Comparison of ENCODE assay signal across 16 cellular contexts in genomic region chr22:40727607-40728325, GRCh38. TPM values are rescaled to one million over a fixed set of nuclear protein-coding genes. Genes with fewer than 3 reads are reported as not detected.
DNase-seq lines count a peak whose midpoint lies in the region; ATAC-seq, FAIRE-seq and TF ChIP-seq lines count a peak whose summit lies in the region.
"Had no signal": no experiment of that assay in that cellular context is flagged by ENCODE, and none has a peak within 500 bp of the region (broad histone marks: within the 10 kb centered on the region; RNA-seq: fewer than 3 reads in every experiment).

No MANE protein-coding gene starts in this region.

- H3K36me3 Mint-ChIP-seq in activated naive CD4-positive, alpha-beta T cell treated with anti-CD3 and anti-CD28 coated beads for 36 hours (ENCODE audit: low read depth), result peaks cover 4% of the 10 kb centered on the region
- H3K36me3 Mint-ChIP-seq in activated B cell treated with CpG ODN at 0.5 μM for 24 hours (ENCODE audit: low read depth), result no peaks in the 10 kb centered on the region

- intact Hi-C loops in activated naive CD4-positive, alpha-beta T cell treated with anti-CD3 and anti-CD28 coated beads for 36 hours (cut with micrococcal nuclease), result loop anchor here (1.0 to 5.0 kb wide), 5 partner anchors 16 to 90 kb away; partner anchors contain the start of gene SLC25A17
- intact Hi-C loops in activated B cell treated with CpG ODN at 0.5 μM for 24 hours (cut with micrococcal nuclease) (no loop called here), heart left ventricle (cut with DNase I) (no loop called here)

- no peak for TF ChIP-seq CTCF in activated B cell treated with CpG ODN at 0.5 μM for 24 hours (IDR thresholded peaks at IDR 0.05)
- no peak for TF ChIP-seq CTCF in heart left ventricle (IDR thresholded peaks at IDR 0.05)
- TF ChIP-seq CTCF in right atrium auricular region (IDR thresholded peaks at IDR 0.05), result no peak

- H3K4me3 ChIP-seq in heart left ventricle, result no peak overlapping the region
- H3K4me3 ChIP-seq in right atrium auricular region, result no peak overlapping the region
- H3K4me3 ChIP-seq: dorsolateral prefrontal cortex had no signal

- POLR2A ChIA-PET in activated B cell treated with CpG ODN at 0.5 μM for 24 hours (lab: Charles Lee), result interaction anchor here (0.7 kb wide), 1 partner anchor 264 kb away, joined by 4 read pairs; no protein-coding TSS in a partner anchor

- no peaks in the 10 kb centered on the region for H3K27me3 ChIP-seq in heart left ventricle
- no peaks in the 10 kb centered on the region for H3K27me3 ChIP-seq in right atrium auricular region
- H3K27me3 ChIP-seq: dorsolateral prefrontal cortex had no signal

- CTCF ChIA-PET in activated naive CD4-positive, alpha-beta T cell treated with anti-CD3 and anti-CD28 coated beads for 36 hours (lab: Charles Lee), result interaction anchor here (0.6 to 1.5 kb wide), 3 partner anchors 17 to 45 kb away, joined by 4 to 5 read pairs (median 5); no protein-coding TSS in a partner anchor
- CTCF ChIA-PET in activated B cell treated with CpG ODN at 0.5 μM for 24 hours (lab: Charles Lee), result interaction anchor here (1.1 kb wide), 1 partner anchor 45 kb away, joined by 3 read pairs; no protein-coding TSS in a partner anchor

- TF ChIP-seq POLR2A in heart left ventricle (IDR thresholded peaks at IDR 0.05), result no peak

- no peak for DNase-seq in activated naive CD4-positive, alpha-beta T cell treated with anti-CD3 and anti-CD28 coated beads for 36 hours
- no peak for DNase-seq in activated naive CD4-positive, alpha-beta T cell treated with anti-CD3 and anti-CD28 coated beads, Interleukin-2, amount 50 U/mL, for 16 hours
- DNase-seq in activated B cell treated with CpG ODN at 0.5 μM for 24 hours (no peak), urothelium cell line (ENCODE audit: low spot score) (no peak), heart left ventricle (no peak), right atrium auricular region (ENCODE audit: low spot score) (no peak)
- DNase-seq: AML-193, amniotic stem cell, dorsolateral prefrontal cortex, GDM1, NCI-H524 treated with DMSO at 0.1 percent for 48 hours, SHP77 had no signal

- H3K4me3 Mint-ChIP-seq in activated naive CD4-positive, alpha-beta T cell treated with anti-CD3 and anti-CD28 coated beads for 36 hours, result peak overlapping the region; percentile 69
- H3K4me3 Mint-ChIP-seq in activated B cell treated with CpG ODN at 0.5 μM for 24 hours, result peak overlapping the region; percentile 16

- peaks cover 44% of the 10 kb centered on the region for H3K4me1 Mint-ChIP-seq in activated naive CD4-positive, alpha-beta T cell treated with anti-CD3 and anti-CD28 coated beads for 36 hours (ENCODE audit: low read depth)
- peaks cover 35% of the 10 kb centered on the region for H3K4me1 Mint-ChIP-seq in activated B cell treated with CpG ODN at 0.5 μM for 24 hours

- H3K36me3 ChIP-seq in heart left ventricle (no peaks in the 10 kb centered on the region), right atrium auricular region (no peaks in the 10 kb centered on the region)
- H3K36me3 ChIP-seq: neutrophil had no signal

- ATAC-seq in activated B cell treated with CpG ODN at 0.5 μM for 24 hours (ENCODE audit: low read depth), result no peak
- ATAC-seq in heart left ventricle, result no peak
- no peak for ATAC-seq in GM18858 (IDR thresholded peaks at IDR 0.05; ENCODE audit: unreplicated experiment)

- H3K9me3 ChIP-seq in heart left ventricle (no peaks in the 10 kb centered on the region), right atrium auricular region (no peaks in the 10 kb centered on the region)
- H3K9me3 ChIP-seq: neutrophil had no signal

- H3K27ac ChIP-seq in heart left ventricle, result no peak overlapping the region
- H3K27ac ChIP-seq in right atrium auricular region, result no peak overlapping the region
- H3K27ac ChIP-seq: dorsolateral prefrontal cortex, neutrophil had no signal

- peak overlapping the region; percentile 82 for H3K27ac Mint-ChIP-seq in activated naive CD4-positive, alpha-beta T cell treated with anti-CD3 and anti-CD28 coated beads for 36 hours
- no peak overlapping the region for H3K27ac Mint-ChIP-seq in activated B cell treated with CpG ODN at 0.5 μM for 24 hours

- FAIRE-seq in islet of Langerhans (lab: Jason Lieb, UNC) (peak; percentile 89), urothelium cell line (lab: Jason Lieb, UNC) (peak; percentile 5)
- FAIRE-seq: frontal cortex had no signal

- peaks cover 0 to 9% (median 0%) of the 10 kb centered on the region in 12 donors for H3K4me1 ChIP-seq in heart left ventricle
- peaks cover 0 to 4% of the 10 kb centered on the region in 2 donors for H3K4me1 ChIP-seq in right atrium auricular region

- no peaks in the 10 kb centered on the region for H3K9me3 Mint-ChIP-seq in activated naive CD4-positive, alpha-beta T cell treated with anti-CD3 and anti-CD28 coated beads for 36 hours
- H3K9me3 Mint-ChIP-seq in activated B cell treated with CpG ODN at 0.5 μM for 24 hours, result no peaks in the 10 kb centered on the region

- WGBS in heart left ventricle, 4 donors, result 93 to 95% (median 94%) methylated on average over 7 of the region's 7 CpGs

- H3K27me3 Mint-ChIP-seq in activated naive CD4-positive, alpha-beta T cell treated with anti-CD3 and anti-CD28 coated beads for 36 hours (ENCODE audit: low read depth), result no peaks in the 10 kb centered on the region
- H3K27me3 Mint-ChIP-seq in activated B cell treated with CpG ODN at 0.5 μM for 24 hours, result peaks cover 4% of the 10 kb centered on the region

RNA-seq across cellular contexts. Expression of gene MCHR1, which starts 48.5 kb away (rescaled TPM):
- not detected for total RNA-seq in activated naive CD4-positive, alpha-beta T cell treated with anti-CD3 and anti-CD28 coated beads for 36 hours
- total RNA-seq in activated B cell treated with CpG ODN at 0.5 μM for 24 hours, result not detected in 2 replicates
- total RNA-seq in heart left ventricle, result under 1 TPM in 5 of 9 donors, not detected in 4; 0.09 to 0.96 (median 0.45) TPM
- polyA plus RNA-seq in heart left ventricle, result under 1 TPM; 0.23 to 0.35 TPM
- 1 to 10 TPM in 1 of 2 donors, not detected in 1; 2.0 TPM for total RNA-seq in right atrium auricular region
